8 cellular contexts compared by ENCODE assay signal in genomic region chr18:75860166-75860565, GRCh38.
"Had no signal": no experiment of that assay in that cellular context is flagged by ENCODE, and none has a peak within 500 bp of the region (broad histone marks: within the 10 kb centered on the region; RNA-seq: fewer than 3 reads in every experiment).

No MANE protein-coding gene starts in this region.

- H3K4me3 ChIP-seq: GM12878 had no signal

- FAIRE-seq: G401.6, GM12878, GM12891, GM12892, GM18507, GM19239 had no signal

- DNase-seq: GDM1, GF-D8 had no signal
